13 cellular contexts compared by ENCODE assay signal in genomic region chr2:215740071-215740470, GRCh38.
A peak's percentile ranks its signal among the peaks of the same experiment; 100 is the strongest.
DNase-seq lines count a peak whose midpoint lies in the region; ATAC-seq and TF ChIP-seq lines count a peak whose summit lies in the region.
"Had no signal": no experiment of that assay in that cellular context is flagged by ENCODE, and none has a peak within 500 bp of the region (broad histone marks: within the 10 kb centered on the region; RNA-seq: fewer than 3 reads in every experiment).

No MANE protein-coding gene starts in this region.

- DNase-seq in SJSA1 (ENCODE audit: low read depth in 1 of 2, low spot score in 2 of 2) (peak in 1 of 2 experiments; percentile 20), dermis blood vessel endothelial cell (peak; percentile 47), mesendoderm (no peak), NCI-H345 treated with DMSO at 0.1 percent for 48 hours (lab: John Stamatoyannopoulos, UW; ENCODE audit: unreplicated experiment) (no peak), GM10248 (ENCODE audit: extremely low spot score) (no peak)
- DNase-seq: CD8-positive, alpha-beta memory T cell; DMS53; H7 had no signal

- peak overlapping the region; percentile 36; the same call in 1 of the 2 replicates for H3K27ac ChIP-seq in SJSA1
- H3K27ac ChIP-seq in mesendoderm (ENCODE audit: low read depth, low read length), result peak overlapping the region; percentile 38
- H3K27ac ChIP-seq: BLaER1 had no signal

- no peaks in the 10 kb centered on the region for H3K9me3 ChIP-seq in SJSA1 (replicated peaks)
- H3K9me3 ChIP-seq: BLaER1 had no signal

- H2BK120ac ChIP-seq in mesendoderm (ENCODE audit: low read depth, low read length), result no peak overlapping the region

- H3K27me3 ChIP-seq in SJSA1 (replicated peaks), result no peaks in the 10 kb centered on the region
- no peaks in the 10 kb centered on the region for H3K27me3 ChIP-seq in mesendoderm (ENCODE audit: insufficient read depth, low read length, poor library complexity)
- H3K27me3 ChIP-seq: BLaER1 had no signal

- no peak overlapping the region for H4K5ac ChIP-seq in mesendoderm (ENCODE audit: low read length)

- no peaks in the 10 kb centered on the region for H3K79me1 ChIP-seq in mesendoderm (ENCODE audit: low read length)

- POLR2A ChIA-PET in GM10248 (lab: Yijun Ruan, JAX), result no interaction called here

- H3K36me3 ChIP-seq in SJSA1, result no peaks in the 10 kb centered on the region
- H3K36me3 ChIP-seq in mesendoderm (ENCODE audit: control insufficient read depth, insufficient read depth, low read length), result no peaks in the 10 kb centered on the region
- H3K36me3 ChIP-seq: BLaER1 had no signal

- no peak overlapping the region for H3K56ac ChIP-seq in mesendoderm (ENCODE audit: low read length)

- no peak overlapping the region for H2BK5ac ChIP-seq in mesendoderm (ENCODE audit: low read length)

- H3K79me2 ChIP-seq in mesendoderm (ENCODE audit: control insufficient read depth, insufficient read depth, low read length), result no peaks in the 10 kb centered on the region

- H3K4ac ChIP-seq in mesendoderm (ENCODE audit: low read depth, low read length), result no peak overlapping the region

- no peak overlapping the region for H2AK5ac ChIP-seq in mesendoderm (ENCODE audit: low read length)

- TF ChIP-seq CTCF in GM10248 (IDR thresholded peaks at IDR 0.05; ENCODE audit: control extremely low read depth, extremely low read depth, low read depth, missing control alignments), result no peak

- H3K4me3 ChIP-seq in SJSA1 (no peak overlapping the region), mesendoderm (ENCODE audit: low read length) (no peak overlapping the region)
- H3K4me3 ChIP-seq: BLaER1, GM23338 had no signal

- no peak overlapping the region for H3K9ac ChIP-seq in mesendoderm (ENCODE audit: low read length)
- H3K9ac ChIP-seq: BLaER1 had no signal

- no peak overlapping the region for H3K18ac ChIP-seq in mesendoderm (ENCODE audit: low read length)

- no peak overlapping the region for H3K23ac ChIP-seq in mesendoderm (ENCODE audit: low read length)

- H3K4me2 ChIP-seq in mesendoderm (ENCODE audit: low read length), result no peak overlapping the region
- H3K4me2 ChIP-seq: BLaER1, GM23338 had no signal

- WGBS in mesendoderm (ENCODE audit: extremely low coverage, insufficient coverage, low lambda C conversion rate), result no CpG with 5 or more reads among the region's 6 CpGs

- H3K4me1 ChIP-seq in SJSA1 (replicated peaks) (peaks cover 28% of the 10 kb centered on the region), mesendoderm (ENCODE audit: control insufficient read depth, low read depth, low read length) (no peaks in the 10 kb centered on the region)
- H3K4me1 ChIP-seq: BLaER1 had no signal

- no peak overlapping the region for H4K8ac ChIP-seq in mesendoderm (ENCODE audit: low read depth, low read length)

- CTCF ChIA-PET in GM10248 (lab: Yijun Ruan, JAX), result no interaction called here

- no peak overlapping the region for H2BK15ac ChIP-seq in mesendoderm (replicated peaks; ENCODE audit: low read depth)

- ATAC-seq in HG03175 (IDR thresholded peaks at IDR 0.05; ENCODE audit: unreplicated experiment) (no peak), HG03108 (IDR thresholded peaks at IDR 0.05; ENCODE audit: unreplicated experiment) (no peak)
- ATAC-seq: GM23338, HepG2 had no signal
